In genomic region chr17:7704601-7705268, GRCh38 we compare ENCODE assay signal across 8 cellular contexts. TPM values are rescaled to one million over a fixed set of nuclear protein-coding genes. Genes with fewer than 3 reads are reported as not detected.
A peak's percentile ranks its signal among the peaks of the same experiment; 100 is the strongest.
DNase-seq lines count a peak whose midpoint lies in the region; ATAC-seq and TF ChIP-seq lines count a peak whose summit lies in the region.

TSS of gene EFNB3 (plus strand) at chr17:7705202. CDS start at chr17:7705599, 397 bp downstream.

- WGBS in esophagus squamous epithelium, 2 donors, result 0 to 2% methylated on average over 1 to 24 of the region's 45 CpGs

- ATAC-seq in Right ventricle myocardium superior (ENCODE audit: poor library complexity), result no peak

- H3K27me3 ChIP-seq in cardiac muscle cell (no peaks in the 10 kb centered on the region), esophagus squamous epithelium (peaks cover 0 to 76% (median 10%) of the 10 kb centered on the region in 4 donors)

- no peak for TF ChIP-seq POLR2A in esophagus squamous epithelium (IDR thresholded peaks at IDR 0.05)

- peak within 1 kb of the TSS; percentile 85 for H3K4me3 ChIP-seq in cardiac muscle cell
- peak within 1 kb of the TSS; percentile 28 to 69 (median 43) for H3K4me3 ChIP-seq in esophagus squamous epithelium

- intact Hi-C loops in Right ventricle myocardium superior (cut with DNase I) (no loop called here), esophagus squamous epithelium (cut with DNase I) (no loop called here)

- in situ Hi-C loops in SK-MEL-5 (cut with HindIII; ENCODE audit: low pct_unique_long_range_greater_than_20kb, low sequenced_read_pairs), result no loop called here

- TF ChIP-seq CTCF in cardiac muscle cell (IDR thresholded peaks at IDR 0.05; ENCODE audit: low read depth, low read length), result no peak
- no peak for TF ChIP-seq CTCF in esophagus squamous epithelium (IDR thresholded peaks at IDR 0.05)

- H3K27ac ChIP-seq in cardiac muscle cell (peak within 1 kb of the TSS; percentile 75), esophagus squamous epithelium (no peak within 1 kb of the TSS)

- H3K9me3 ChIP-seq in cardiac muscle cell (ENCODE audit: low read depth) (no peaks in the 10 kb centered on the region), esophagus squamous epithelium (no peaks in the 10 kb centered on the region)

- peak; percentile 66 to 92 for DNase-seq in cardiac muscle cell (ENCODE audit: low read depth in 1 of 2, low spot score in 1 of 2)
- no peak for DNase-seq in Right ventricle myocardium superior
- DNase-seq in SK-MEL-5 (ENCODE audit: low read depth, low spot score), result peak; percentile 56
- DNase-seq in esophagus squamous epithelium (lab: John Stamatoyannopoulos, UW), result no peak
- peak in 32 of 56 donors; percentile 19 to 77 (median 48) for DNase-seq in nucleus accumbens (lab: John Stamatoyannopoulos, UW)
- DNase-seq in GDM1 (lab: John Stamatoyannopoulos, UW), result no peak
- no peak for DNase-seq in activated CD8-positive, alpha-beta memory T cell treated with anti-CD3 and anti-CD28 coated beads for 24 hours
- DNase-seq in SKM-1 treated with dmso at 0.1 percent for 144 hours (lab: John Stamatoyannopoulos, UW; ENCODE audit: unreplicated experiment), result no peak

- peaks cover 4% of the 10 kb centered on the region for H3K36me3 ChIP-seq in cardiac muscle cell
- H3K36me3 ChIP-seq in esophagus squamous epithelium, result peaks cover 0 to 27% (median 7%) of the 10 kb centered on the region in 3 donors

- H3K4me1 ChIP-seq in cardiac muscle cell (ENCODE audit: low read depth), result peaks cover 20% of the 10 kb centered on the region
- H3K4me1 ChIP-seq in esophagus squamous epithelium, result peaks cover 19 to 28% (median 20%) of the 10 kb centered on the region in 3 donors

RNA-seq across cellular contexts. Expression of gene EFNB3, which starts in this region (rescaled TPM):
- total RNA-seq in cardiac muscle cell (60.2 and 70.3 TPM in 2 replicates), Right ventricle myocardium superior (0.13 TPM), esophagus squamous epithelium (1 to 10 TPM in 3 of 4 donors, under 1 TPM in 1; 0.70 to 2.7 (median 1.9) TPM)
- 72.0 and 86.9 TPM in 2 replicates for polyA plus RNA-seq in cardiac muscle cell
- total RNA-seq in SK-MEL-5 (2014; rRNA removed; shearing (Covaris generic)), result 2.8 and 3.7 TPM in 2 replicates
- polyA plus RNA-seq in SK-MEL-5 (2015; cell fraction: cytosol; rRNA removed), result 4.1 and 5.0 TPM in 2 replicates
- 4.0 and 5.2 TPM in 2 replicates for polyA plus RNA-seq in SK-MEL-5 (2015; cell fraction: nucleus; rRNA removed)

Comparison
In these comparisons a context has a peak if more than half of its experiments do, and no peak if none do; other contexts are left out.
1. RNA of gene EFNB3 (total RNA-seq): 60.2 to 70.3 TPM in cardiac muscle cell; 2.8 to 3.7 TPM in SK-MEL-5, 0.70 to 2.7 TPM in esophagus squamous epithelium and 0.13 TPM in Right ventricle myocardium superior (single experiment); every median in the first group is over 10 times any median in the second.
2. DNase-seq: peak in cardiac muscle cell (2 of 2), SK-MEL-5 (single experiment) and nucleus accumbens (32 of 56); none in Right ventricle myocardium superior (single experiment), esophagus squamous epithelium (single experiment), GDM1 (single experiment), activated CD8-positive, alpha-beta memory T cell treated with anti-CD3 and anti-CD28 coated beads for 24 hours (single experiment) and SKM-1 treated with dmso at 0.1 percent for 144 hours (single experiment).